1 cellular context compared by ENCODE assay signal in the genomic region with DNA sequence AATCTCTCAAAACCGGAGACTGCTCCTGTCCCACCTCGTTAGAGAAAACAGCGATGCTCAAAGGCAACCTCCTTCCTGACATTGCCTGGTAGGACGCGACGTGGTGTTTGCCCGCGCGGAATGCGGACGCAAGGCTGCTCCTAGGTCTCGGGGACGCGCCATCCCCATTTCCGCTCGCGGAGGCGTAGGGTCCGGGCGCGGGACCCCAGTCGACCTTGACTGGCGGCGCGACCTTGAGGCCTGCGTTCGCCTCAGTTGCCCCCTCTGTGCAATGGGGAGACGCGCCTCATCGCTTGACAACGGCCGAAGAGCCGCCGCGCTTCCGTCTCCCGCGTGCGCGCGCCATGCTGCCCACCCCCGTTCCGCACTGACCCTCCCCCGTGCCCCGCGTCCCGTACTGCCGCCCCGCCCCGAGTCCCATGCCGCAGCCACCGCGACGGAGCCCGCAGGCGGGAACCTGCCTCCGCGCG.
TF ChIP-seq lines count a peak whose summit lies in the region.

No MANE protein-coding gene starts in this region.

TF ChIP-seq in HepG2, 621 proteins besides CTCF, POLR2A, EP300 and RAD21 (continued from another document and continues in another):
- TF ChIP-seq ZNF407 (CRISPR knock-in tag; IDR thresholded peaks at IDR 0.05; ENCODE audit: not compliant biosample characterization) (no peak), CEBPG (CRISPR knock-in tag; IDR thresholded peaks at IDR 0.05) (no peak), MXD1 (CRISPR knock-in tag; IDR thresholded peaks at IDR 0.05) (no peak; the same call in 1 of the 2 replicates), MEIS2 (CRISPR knock-in tag; IDR thresholded peaks at IDR 0.05) (no peak), ZNF547 (CRISPR knock-in tag; IDR thresholded peaks at IDR 0.05) (no peak), ZNF746 (CRISPR knock-in tag; IDR thresholded peaks at IDR 0.05) (no peak), NR2F1 (CRISPR knock-in tag; IDR thresholded peaks at IDR 0.05) (no peak), KDM3A (CRISPR knock-in tag; IDR thresholded peaks at IDR 0.05; ENCODE audit: low read depth) (no peak; the same call in 1 of the 2 replicates), MXD4 (CRISPR knock-in tag; IDR thresholded peaks at IDR 0.05) (no peak), HNF4A (CRISPR knock-in tag; IDR thresholded peaks at IDR 0.05) (peak; percentile 38), MEIS1 (CRISPR knock-in tag; IDR thresholded peaks at IDR 0.05; ENCODE audit: borderline replicate concordance) (peak; percentile 88; the same call in 1 of the 2 replicates), REL (CRISPR knock-in tag; conservative IDR thresholded peaks at IDR 0.05) (no peak), ZBTB7A (CRISPR knock-in tag; IDR thresholded peaks at IDR 0.05) (peak; percentile 82), ZFY (CRISPR knock-in tag; IDR thresholded peaks at IDR 0.05) (no peak), FOXJ3 (CRISPR knock-in tag; IDR thresholded peaks at IDR 0.05; ENCODE audit: borderline replicate concordance) (no peak), NCOA2 (CRISPR knock-in tag; IDR thresholded peaks at IDR 0.05) (no peak), SALL1 (CRISPR knock-in tag; IDR thresholded peaks at IDR 0.05) (peak; percentile 71), BORCS8-MEF2B (CRISPR knock-in tag; IDR thresholded peaks at IDR 0.05) (no peak), SATB2 (CRISPR knock-in tag; IDR thresholded peaks at IDR 0.05) (no peak), ZBTB37 (CRISPR knock-in tag; IDR thresholded peaks at IDR 0.05) (no peak), ZMAT3 (CRISPR knock-in tag; conservative IDR thresholded peaks at IDR 0.05) (peak; percentile 79; the same call in 1 of the 2 replicates), ZFP90 (CRISPR knock-in tag; IDR thresholded peaks at IDR 0.05; ENCODE audit: borderline replicate concordance) (no peak), ELK4 (CRISPR knock-in tag; IDR thresholded peaks at IDR 0.05; ENCODE audit: borderline replicate concordance) (no peak), NPAS2 (CRISPR knock-in tag; IDR thresholded peaks at IDR 0.05; ENCODE audit: borderline replicate concordance) (no peak), POLR2AphosphoS2 (IDR thresholded peaks at IDR 0.05; ENCODE audit: low read depth, low read length) (no peak), ZNF552 (CRISPR knock-in tag; IDR thresholded peaks at IDR 0.05; ENCODE audit: borderline replicate concordance) (no peak; the same call in 1 of the 2 replicates), ZNF10 (CRISPR knock-in tag; IDR thresholded peaks at IDR 0.05; ENCODE audit: borderline replicate concordance, low read depth) (no peak), ZNF468 (CRISPR knock-in tag; IDR thresholded peaks at IDR 0.05) (no peak), IRX3 (CRISPR knock-in tag; IDR thresholded peaks at IDR 0.05; ENCODE audit: borderline replicate concordance, low read depth) (0 out of 2 replicates have a peak, but pooled peaks have one; percentile 18), PHF20 (CRISPR knock-in tag; IDR thresholded peaks at IDR 0.05) (no peak; the same call in 1 of the 2 replicates), ZNF639 (CRISPR knock-in tag; conservative IDR thresholded peaks at IDR 0.05) (peak; percentile 21), ATF6 (CRISPR knock-in tag; conservative IDR thresholded peaks at IDR 0.05) (no peak), MBD4 (IDR thresholded peaks at IDR 0.05; ENCODE audit: borderline replicate concordance, low read length) (no peak), ARNTL (CRISPR knock-in tag; IDR thresholded peaks at IDR 0.05) (no peak), MYNN (CRISPR knock-in tag; IDR thresholded peaks at IDR 0.05; ENCODE audit: low read depth) (no peak), ZNF3 (CRISPR knock-in tag; IDR thresholded peaks at IDR 0.05) (0 out of 2 replicates have a peak, but pooled peaks have one; percentile 43), AGO2 (optimal IDR thresholded peaks at IDR 0.05; ENCODE audit: low read depth, low read length) (no peak), ZNF558 (CRISPR knock-in tag; IDR thresholded peaks at IDR 0.05; ENCODE audit: borderline replicate concordance) (no peak; the same call in 1 of the 2 replicates)
- TF ChIP-seq, protein P1, sequence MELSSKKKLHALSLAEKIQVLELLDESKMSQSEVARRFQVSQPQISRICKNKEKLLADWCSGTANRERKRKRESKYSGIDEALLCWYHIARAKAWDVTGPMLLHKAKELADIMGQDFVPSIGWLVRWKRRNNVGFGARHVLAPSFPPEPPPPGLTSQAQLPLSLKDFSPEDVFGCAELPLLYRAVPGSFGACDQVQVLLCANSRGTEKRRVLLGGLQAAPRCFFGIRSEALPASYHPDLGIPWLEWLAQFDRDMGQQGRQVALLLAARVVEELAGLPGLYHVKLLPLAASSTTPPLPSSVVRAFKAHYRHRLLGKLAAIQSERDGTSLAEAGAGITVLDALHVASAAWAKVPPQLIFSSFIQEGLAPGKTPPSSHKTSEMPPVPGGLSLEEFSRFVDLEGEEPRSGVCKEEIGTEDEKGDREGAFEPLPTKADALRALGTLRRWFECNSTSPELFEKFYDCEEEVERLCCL (CRISPR knock-in tag; IDR thresholded peaks at IDR 0.05; ENCODE audit: borderline replicate concordance) = no peak; the same call in 1 of the 2 replicates
- TF ChIP-seq, protein P2, sequence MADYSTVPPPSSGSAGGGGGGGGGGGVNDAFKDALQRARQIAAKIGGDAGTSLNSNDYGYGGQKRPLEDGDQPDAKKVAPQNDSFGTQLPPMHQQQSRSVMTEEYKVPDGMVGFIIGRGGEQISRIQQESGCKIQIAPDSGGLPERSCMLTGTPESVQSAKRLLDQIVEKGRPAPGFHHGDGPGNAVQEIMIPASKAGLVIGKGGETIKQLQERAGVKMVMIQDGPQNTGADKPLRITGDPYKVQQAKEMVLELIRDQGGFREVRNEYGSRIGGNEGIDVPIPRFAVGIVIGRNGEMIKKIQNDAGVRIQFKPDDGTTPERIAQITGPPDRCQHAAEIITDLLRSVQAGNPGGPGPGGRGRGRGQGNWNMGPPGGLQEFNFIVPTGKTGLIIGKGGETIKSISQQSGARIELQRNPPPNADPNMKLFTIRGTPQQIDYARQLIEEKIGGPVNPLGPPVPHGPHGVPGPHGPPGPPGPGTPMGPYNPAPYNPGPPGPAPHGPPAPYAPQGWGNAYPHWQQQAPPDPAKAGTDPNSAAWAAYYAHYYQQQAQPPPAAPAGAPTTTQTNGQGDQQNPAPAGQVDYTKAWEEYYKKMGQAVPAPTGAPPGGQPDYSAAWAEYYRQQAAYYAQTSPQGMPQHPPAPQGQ (CRISPR knock-in tag; IDR thresholded peaks at IDR 0.05; ENCODE audit: borderline replicate concordance) = no peak
- TF ChIP-seq, protein P3, sequence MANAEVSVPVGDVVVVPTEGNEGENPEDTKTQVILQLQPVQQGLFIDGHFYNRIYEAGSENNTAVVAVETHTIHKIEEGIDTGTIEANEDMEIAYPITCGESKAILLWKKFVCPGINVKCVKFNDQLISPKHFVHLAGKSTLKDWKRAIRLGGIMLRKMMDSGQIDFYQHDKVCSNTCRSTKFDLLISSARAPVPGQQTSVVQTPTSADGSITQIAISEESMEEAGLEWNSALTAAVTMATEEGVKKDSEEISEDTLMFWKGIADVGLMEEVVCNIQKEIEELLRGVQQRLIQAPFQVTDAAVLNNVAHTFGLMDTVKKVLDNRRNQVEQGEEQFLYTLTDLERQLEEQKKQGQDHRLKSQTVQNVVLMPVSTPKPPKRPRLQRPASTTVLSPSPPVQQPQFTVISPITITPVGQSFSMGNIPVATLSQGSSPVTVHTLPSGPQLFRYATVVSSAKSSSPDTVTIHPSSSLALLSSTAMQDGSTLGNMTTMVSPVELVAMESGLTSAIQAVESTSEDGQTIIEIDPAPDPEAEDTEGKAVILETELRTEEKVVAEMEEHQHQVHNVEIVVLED (CRISPR knock-in tag; IDR thresholded peaks at IDR 0.05; ENCODE audit: borderline replicate concordance) = no peak
